ENCODE assay signal across 1 cellular context in the genomic region with DNA sequence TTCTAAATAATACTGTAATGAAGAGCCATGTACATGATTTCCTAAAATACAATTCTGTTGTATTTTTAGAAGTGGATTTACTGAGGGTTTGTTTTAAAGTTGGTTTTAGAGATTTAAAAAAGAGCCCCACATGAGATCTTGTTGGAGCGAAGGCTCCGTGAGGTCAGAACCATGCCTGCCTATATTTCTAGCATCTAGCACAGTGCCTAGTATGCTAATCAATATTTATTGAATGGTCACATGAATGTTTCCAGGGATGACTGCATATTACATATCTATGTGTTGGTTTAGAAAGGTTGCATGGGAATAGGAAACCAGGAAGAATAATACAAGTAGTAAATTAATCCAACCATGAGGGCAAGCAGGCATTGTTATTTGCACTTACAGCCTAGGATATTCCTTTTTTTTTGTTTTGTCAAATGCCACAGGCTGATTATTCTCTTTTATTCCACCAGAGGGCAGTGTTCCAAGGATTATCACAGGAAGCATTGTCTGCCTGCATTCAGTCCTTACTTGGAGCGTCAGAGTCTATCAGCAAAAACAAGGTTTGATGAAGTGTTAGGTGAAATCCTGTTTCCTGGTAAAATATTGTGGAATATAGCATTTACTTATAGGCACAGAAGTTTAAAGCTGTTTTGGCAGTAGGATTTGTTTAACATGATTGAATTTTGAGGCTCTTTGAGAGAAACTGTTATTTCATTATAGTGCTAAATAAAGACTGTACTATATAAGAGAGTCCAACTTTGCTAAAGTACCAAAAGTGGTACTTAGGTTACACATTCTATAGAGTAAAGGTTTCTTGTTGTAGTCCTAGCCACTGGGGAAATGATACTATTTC.
TF ChIP-seq lines count a peak whose summit lies in the region.

No MANE protein-coding gene starts in this region.

TF ChIP-seq in HCT116, 20 proteins besides CTCF, POLR2A, EP300 and RAD21 (continued from another document):
- TF ChIP-seq, protein P1, sequence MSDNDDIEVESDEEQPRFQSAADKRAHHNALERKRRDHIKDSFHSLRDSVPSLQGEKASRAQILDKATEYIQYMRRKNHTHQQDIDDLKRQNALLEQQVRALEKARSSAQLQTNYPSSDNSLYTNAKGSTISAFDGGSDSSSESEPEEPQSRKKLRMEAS (IDR thresholded peaks at IDR 0.05), result no peak
- no peak for TF ChIP-seq EZH2 (IDR thresholded peaks at IDR 0.05)
TF ChIP-seq in HCT116: peak in this region for 0.
